Comparison of ENCODE assay signal across 9 cellular contexts in genomic region chr21:45386728-45387371, GRCh38. TPM values are rescaled to one million over a fixed set of nuclear protein-coding genes. Genes with fewer than 3 reads are reported as not detected.
DNase-seq lines count a peak whose midpoint lies in the region; ATAC-seq and TF ChIP-seq lines count a peak whose summit lies in the region.
"Had no signal": no experiment of that assay in that cellular context is flagged by ENCODE, and none has a peak within 500 bp of the region (broad histone marks: within the 10 kb centered on the region; RNA-seq: fewer than 3 reads in every experiment).

No MANE protein-coding gene starts in this region.

- peak; percentile 89 for DNase-seq in AG08396 (ENCODE audit: low spot score)
- DNase-seq in OCI-M1 (lab: John Stamatoyannopoulos, UW) = peak; percentile 65
- DNase-seq in erythroblast (lab: John Stamatoyannopoulos, UW) = peak; percentile 21 to 41
- peak; percentile 86 for DNase-seq in myocyte (ENCODE audit: low read depth)
- no peak for DNase-seq in stimulated activated naive CD8-positive, alpha-beta T cell treated with anti-CD3 and anti-CD28 coated beads, Interleukin-15, Interleukin-2, amounts not matched to agents 100 U/mL and 50 U/mL, for 24 hours
- no peak for DNase-seq in midbrain (lab: John Stamatoyannopoulos, UW)
- DNase-seq in NCI-H1694 treated with DMSO at 0.1 percent for 48 hours (lab: John Stamatoyannopoulos, UW) = no peak
- DNase-seq: activated CD4-positive, alpha-beta T cell treated with anti-CD3 and anti-CD28 coated beads, Interleukin-2, amount 10 ng/mL, durations not matched to agents 24 days and 14 days had no signal

- TF ChIP-seq POLR2A in erythroblast (IDR thresholded peaks at IDR 0.05; ENCODE audit: low read length) = no peak

- no peak for ATAC-seq in stimulated activated naive CD8-positive, alpha-beta T cell treated with anti-CD3 and anti-CD28 coated beads, Interleukin-15, Interleukin-2, amounts not matched to agents 100 U/mL and 50 U/mL, for 24 hours
- no peak for ATAC-seq in GM21526 (IDR thresholded peaks at IDR 0.05; ENCODE audit: low FRiP score, unreplicated experiment)

RNA-seq across cellular contexts. Expression of gene COL18A1, which starts 18.1 kb away (rescaled TPM):
- total RNA-seq in myocyte = 187 and 260 TPM in 2 replicates
- polyA plus RNA-seq in myocyte (2012) = 40.5 TPM

Comparison
In these comparisons a context has a peak if more than half of its experiments do, and no peak if none do; other contexts are left out.
1. DNase-seq: peak in AG08396 (single experiment), OCI-M1 (single experiment), erythroblast (2 of 2) and myocyte (single experiment); none in stimulated activated naive CD8-positive, alpha-beta T cell treated with anti-CD3 and anti-CD28 coated beads, Interleukin-15, Interleukin-2, amounts not matched to agents 100 U/mL and 50 U/mL, for 24 hours (single experiment), midbrain (single experiment) and NCI-H1694 treated with DMSO at 0.1 percent for 48 hours (single experiment).